Comparison of ENCODE assay signal across 1 cellular context in genomic region chr21:36381841-36382589, GRCh38.
TF ChIP-seq lines count a peak whose summit lies in the region.

No MANE protein-coding gene starts in this region.

TF ChIP-seq in GM23338, 12 proteins besides CTCF, POLR2A, EP300 and RAD21:
- no peak for TF ChIP-seq POLR2AphosphoS5 (IDR thresholded peaks at IDR 0.05; ENCODE audit: low read depth)
- TF ChIP-seq ZNF114 (CRISPR knock-in tag; IDR thresholded peaks at IDR 0.05): no peak
- TF ChIP-seq, protein P1, sequence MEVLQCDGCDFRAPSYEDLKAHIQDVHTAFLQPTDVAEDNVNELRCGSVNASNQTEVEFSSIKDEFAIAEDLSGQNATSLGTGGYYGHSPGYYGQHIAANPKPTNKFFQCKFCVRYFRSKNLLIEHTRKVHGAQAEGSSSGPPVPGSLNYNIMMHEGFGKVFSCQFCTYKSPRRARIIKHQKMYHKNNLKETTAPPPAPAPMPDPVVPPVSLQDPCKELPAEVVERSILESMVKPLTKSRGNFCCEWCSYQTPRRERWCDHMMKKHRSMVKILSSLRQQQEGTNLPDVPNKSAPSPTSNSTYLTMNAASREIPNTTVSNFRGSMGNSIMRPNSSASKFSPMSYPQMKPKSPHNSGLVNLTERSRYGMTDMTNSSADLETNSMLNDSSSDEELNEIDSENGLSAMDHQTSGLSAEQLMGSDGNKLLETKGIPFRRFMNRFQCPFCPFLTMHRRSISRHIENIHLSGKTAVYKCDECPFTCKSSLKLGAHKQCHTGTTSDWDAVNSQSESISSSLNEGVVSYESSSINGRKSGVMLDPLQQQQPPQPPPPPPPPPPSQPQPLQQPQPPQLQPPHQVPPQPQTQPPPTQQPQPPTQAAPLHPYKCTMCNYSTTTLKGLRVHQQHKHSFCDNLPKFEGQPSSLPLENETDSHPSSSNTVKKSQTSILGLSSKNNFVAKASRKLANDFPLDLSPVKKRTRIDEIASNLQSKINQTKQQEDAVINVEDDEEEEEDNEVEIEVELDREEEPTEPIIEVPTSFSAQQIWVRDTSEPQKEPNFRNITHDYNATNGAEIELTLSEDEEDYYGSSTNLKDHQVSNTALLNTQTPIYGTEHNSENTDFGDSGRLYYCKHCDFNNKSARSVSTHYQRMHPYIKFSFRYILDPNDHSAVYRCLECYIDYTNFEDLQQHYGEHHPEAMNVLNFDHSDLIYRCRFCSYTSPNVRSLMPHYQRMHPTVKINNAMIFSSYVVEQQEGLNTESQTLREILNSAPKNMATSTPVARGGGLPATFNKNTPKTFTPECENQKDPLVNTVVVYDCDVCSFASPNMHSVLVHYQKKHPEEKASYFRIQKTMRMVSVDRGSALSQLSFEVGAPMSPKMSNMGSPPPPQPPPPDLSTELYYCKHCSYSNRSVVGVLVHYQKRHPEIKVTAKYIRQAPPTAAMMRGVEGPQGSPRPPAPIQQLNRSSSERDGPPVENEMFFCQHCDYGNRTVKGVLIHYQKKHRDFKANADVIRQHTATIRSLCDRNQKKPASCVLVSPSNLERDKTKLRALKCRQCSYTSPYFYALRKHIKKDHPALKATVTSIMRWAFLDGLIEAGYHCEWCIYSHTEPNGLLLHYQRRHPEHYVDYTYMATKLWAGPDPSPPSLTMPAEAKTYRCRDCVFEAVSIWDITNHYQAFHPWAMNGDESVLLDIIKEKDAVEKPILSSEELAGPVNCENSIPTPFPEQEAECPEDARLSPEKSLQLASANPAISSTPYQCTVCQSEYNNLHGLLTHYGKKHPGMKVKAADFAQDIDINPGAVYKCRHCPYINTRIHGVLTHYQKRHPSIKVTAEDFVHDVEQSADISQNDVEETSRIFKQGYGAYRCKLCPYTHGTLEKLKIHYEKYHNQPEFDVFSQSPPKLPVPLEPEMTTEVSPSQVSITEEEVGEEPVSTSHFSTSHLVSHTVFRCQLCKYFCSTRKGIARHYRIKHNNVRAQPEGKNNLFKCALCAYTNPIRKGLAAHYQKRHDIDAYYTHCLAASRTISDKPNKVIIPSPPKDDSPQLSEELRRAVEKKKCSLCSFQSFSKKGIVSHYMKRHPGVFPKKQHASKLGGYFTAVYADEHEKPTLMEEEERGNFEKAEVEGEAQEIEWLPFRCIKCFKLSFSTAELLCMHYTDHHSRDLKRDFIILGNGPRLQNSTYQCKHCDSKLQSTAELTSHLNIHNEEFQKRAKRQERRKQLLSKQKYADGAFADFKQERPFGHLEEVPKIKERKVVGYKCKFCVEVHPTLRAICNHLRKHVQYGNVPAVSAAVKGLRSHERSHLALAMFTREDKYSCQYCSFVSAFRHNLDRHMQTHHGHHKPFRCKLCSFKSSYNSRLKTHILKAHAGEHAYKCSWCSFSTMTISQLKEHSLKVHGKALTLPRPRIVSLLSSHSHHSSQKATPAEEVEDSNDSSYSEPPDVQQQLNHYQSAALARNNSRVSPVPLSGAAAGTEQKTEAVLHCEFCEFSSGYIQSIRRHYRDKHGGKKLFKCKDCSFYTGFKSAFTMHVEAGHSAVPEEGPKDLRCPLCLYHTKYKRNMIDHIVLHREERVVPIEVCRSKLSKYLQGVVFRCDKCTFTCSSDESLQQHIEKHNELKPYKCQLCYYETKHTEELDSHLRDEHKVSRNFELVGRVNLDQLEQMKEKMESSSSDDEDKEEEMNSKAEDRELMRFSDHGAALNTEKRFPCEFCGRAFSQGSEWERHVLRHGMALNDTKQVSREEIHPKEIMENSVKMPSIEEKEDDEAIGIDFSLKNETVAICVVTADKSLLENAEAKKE (CRISPR knock-in tag; IDR thresholded peaks at IDR 0.05): no peak
- TF ChIP-seq CREB1 (CRISPR knock-in tag; IDR thresholded peaks at IDR 0.05; ENCODE audit: low read depth): no peak
